10 cellular contexts compared by ENCODE assay signal in genomic region chr16:6266703-6267102, GRCh38.
"Had no signal": no experiment of that assay in that cellular context is flagged by ENCODE, and none has a peak within 500 bp of the region (broad histone marks: within the 10 kb centered on the region; RNA-seq: fewer than 3 reads in every experiment).

No MANE protein-coding gene starts in this region.

- H3K27ac ChIP-seq: GM23248 had no signal

- H3K4me2 ChIP-seq: GM23338 had no signal

- FAIRE-seq: H54 had no signal

- H3K36me3 ChIP-seq: HAP-1 had no signal

- DNase-seq: GM23248, GOT3, H7, H9, HCEC 1CT, HFFc6 had no signal

- H3K9ac ChIP-seq: GM23248 had no signal

- ATAC-seq: GM23338, HCT116 had no signal

- H2AFZ ChIP-seq: GM23248 had no signal

- H3K4me1 ChIP-seq: HAP-1 had no signal

- H3K4me3 ChIP-seq: GM23248, GM23338, HAP-1 had no signal
